In genomic region chr1:63949965-63950364, GRCh38 we compare ENCODE assay signal across 17 cellular contexts.
DNase-seq lines count a peak whose midpoint lies in the region; ATAC-seq and TF ChIP-seq lines count a peak whose summit lies in the region.
"Had no signal": no experiment of that assay in that cellular context is flagged by ENCODE, and none has a peak within 500 bp of the region (broad histone marks: within the 10 kb centered on the region; RNA-seq: fewer than 3 reads in every experiment).

No MANE protein-coding gene starts in this region.

- ATAC-seq in upper lobe of left lung (ENCODE audit: low FRiP score in 2 of 2) (peak in 1 of 2 donors; percentile 49), GM19395 (IDR thresholded peaks at IDR 0.05; ENCODE audit: unreplicated experiment) (no peak), GM18502 (IDR thresholded peaks at IDR 0.05; ENCODE audit: poor library complexity, unreplicated experiment) (no peak)
- ATAC-seq: SK-N-SH treated with all-trans-retinoic acid at 6 μM for 48 hours had no signal

- no peaks in the 10 kb centered on the region for H3K36me3 ChIP-seq in upper lobe of left lung
- H3K36me3 ChIP-seq: brain microvascular endothelial cell, spleen had no signal

- DNase-seq in NCI-H226, result peak; percentile 57
- DNase-seq in fibroblast of mammary gland (ENCODE audit: low read depth), result peak; percentile 73
- no peak for DNase-seq in mesothelial cell of epicardium (ENCODE audit: low spot score in 2 of 2, unreplicated experiment in 2 of 2)
- DNase-seq in upper lobe of left lung, result peak in 1 of 2 donors; percentile 75
- DNase-seq in NCI-H2171 (lab: John Stamatoyannopoulos, UW), result no peak
- DNase-seq: activated CD4-positive, alpha-beta T cell treated with anti-CD3 and anti-CD28 coated beads, Interleukin-2, amount 50 U/mL, for 48 hours; activated gamma-delta T cell; brain microvascular endothelial cell; DMS153; H7; NCI-H1092 treated with DMSO at 0.1 percent for 48 hours; spleen had no signal

- no peaks in the 10 kb centered on the region for H3K27me3 Mint-ChIP-seq in mesothelial cell of epicardium (ENCODE audit: low read depth)

- H3K9me3 Mint-ChIP-seq in mesothelial cell of epicardium, result peaks cover 25% of the 10 kb centered on the region

- peaks cover 56% of the 10 kb centered on the region for H3K4me1 Mint-ChIP-seq in mesothelial cell of epicardium

- no peaks in the 10 kb centered on the region for H3K27me3 ChIP-seq in upper lobe of left lung
- H3K27me3 ChIP-seq: BLaER1, brain microvascular endothelial cell, spleen had no signal

- peak in 1 of 4 donors; percentile 70 for TF ChIP-seq EP300 in upper lobe of left lung (IDR thresholded peaks at IDR 0.05)

- H3K9me3 ChIP-seq in upper lobe of left lung, result peaks cover 0 to 10% (median 4%) of the 10 kb centered on the region in 4 donors

- peak overlapping the region; percentile 4 to 55 (median 10) for H3K27ac ChIP-seq in upper lobe of left lung
- H3K27ac ChIP-seq: BLaER1, spleen had no signal

- H3K4me3 Mint-ChIP-seq in mesothelial cell of epicardium, result no peak overlapping the region
- H3K4me3 Mint-ChIP-seq: stimulated activated naive CD8-positive, alpha-beta T cell treated with anti-CD3 and anti-CD28 coated beads, Interleukin-15, Interleukin-2, amounts not matched to agents 100 ng/mL and 50 ng/mL, for 24 hours had no signal

- TF ChIP-seq CTCF in fibroblast of mammary gland (conservative IDR thresholded peaks at IDR 0.05; ENCODE audit: control insufficient read depth, insufficient read depth, low read depth, low read length) (no peak), mesothelial cell of epicardium (IDR thresholded peaks at IDR 0.05; ENCODE audit: unreplicated experiment) (no peak), upper lobe of left lung (IDR thresholded peaks at IDR 0.05) (no peak)

- H3K27ac Mint-ChIP-seq in mesothelial cell of epicardium, result peak overlapping the region; percentile 85
- H3K27ac Mint-ChIP-seq: stimulated activated naive CD8-positive, alpha-beta T cell treated with anti-CD3 and anti-CD28 coated beads, Interleukin-15, Interleukin-2, amounts not matched to agents 100 ng/mL and 50 ng/mL, for 24 hours had no signal

- H3K36me3 Mint-ChIP-seq in mesothelial cell of epicardium, result peaks cover 27% of the 10 kb centered on the region

- H3K4me1 ChIP-seq in upper lobe of left lung, result peaks cover 2 to 25% (median 7%) of the 10 kb centered on the region in 4 donors
- H3K4me1 ChIP-seq: spleen had no signal

- H3K4me3 ChIP-seq in fibroblast of mammary gland (ENCODE audit: control insufficient read depth, low read depth, low read length) (no peak overlapping the region), upper lobe of left lung (no peak overlapping the region)
- H3K4me3 ChIP-seq: BLaER1, spleen had no signal

- 44 to 60% methylated on average over 4 of the region's 4 CpGs for WGBS in upper lobe of left lung, 2 donors

- TF ChIP-seq POLR2A in upper lobe of left lung (IDR thresholded peaks at IDR 0.05), result no peak

Comparison
In these comparisons a context has a peak if more than half of its experiments do, and no peak if none do; other contexts are left out.
1. DNase-seq: peak in NCI-H226 (single experiment) and fibroblast of mammary gland (single experiment); none in mesothelial cell of epicardium (0 of 2) and NCI-H2171 (single experiment).